16 cellular contexts compared by ENCODE assay signal in the genomic region with DNA sequence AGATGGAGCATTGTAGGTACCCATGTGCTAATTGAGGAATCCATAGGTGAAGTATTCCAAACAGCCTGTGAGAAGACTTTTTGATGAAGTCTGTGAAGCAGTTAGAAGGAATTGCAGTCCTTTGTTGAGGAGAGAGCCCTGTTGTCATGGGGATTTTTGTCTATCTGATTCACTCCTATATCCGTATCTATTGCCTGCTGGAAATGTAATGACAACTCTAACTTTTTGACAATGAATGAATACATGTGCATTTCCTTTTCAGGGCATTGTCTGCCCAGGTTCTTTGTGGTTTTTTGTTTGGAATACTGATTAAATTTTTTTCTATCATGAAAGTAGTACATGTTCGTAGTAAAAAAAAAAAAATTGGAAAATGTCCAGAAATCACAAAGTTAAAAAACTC. TPM values are rescaled to one million over a fixed set of nuclear protein-coding genes. Genes with fewer than 3 reads are reported as not detected.
DNase-seq lines count a peak whose midpoint lies in the region; ATAC-seq and TF ChIP-seq lines count a peak whose summit lies in the region.
"Had no signal": no experiment of that assay in that cellular context is flagged by ENCODE, and none has a peak within 500 bp of the region (broad histone marks: within the 10 kb centered on the region; RNA-seq: fewer than 3 reads in every experiment).

No MANE protein-coding gene starts in this region.

- H3K4me3 ChIP-seq in mammary epithelial cell (replicated peaks in 1 of 3; ENCODE audit: insufficient read depth in 1 of 3, low read depth in 2 of 3, low read length in 3 of 3), result no peak overlapping the region
- H3K4me3 ChIP-seq in breast epithelium, result no peak overlapping the region
- H3K4me3 ChIP-seq: HAP-1 had no signal

- no peaks in the 10 kb centered on the region for H3K27me3 ChIP-seq in mammary epithelial cell (ENCODE audit: insufficient read depth, low read length)
- no peaks in the 10 kb centered on the region for H3K27me3 ChIP-seq in breast epithelium

- no TSS peak for BruUV-seq in mammary epithelial cell (replicated peaks; lab: Mats Ljungman, UMichigan)

- H3K4me2 ChIP-seq in mammary epithelial cell (ENCODE audit: insufficient read depth, low read depth, low read length), result no peak overlapping the region

- intact Hi-C loops in mammary epithelial cell (cut with micrococcal nuclease) (no loop called here), breast epithelium (cut with DNase I; ENCODE audit: low total_unique reads) (no loop called here)

- CTCF ChIA-PET in mammary epithelial cell (lab: Charles Lee; ENCODE audit: low non-redundant PET), result no interaction called here

- H3K9ac ChIP-seq in mammary epithelial cell (ENCODE audit: insufficient read depth, low read length), result no peak overlapping the region

- peaks cover 2% of the 10 kb centered on the region for H3K9me3 ChIP-seq in mammary epithelial cell (replicated peaks; ENCODE audit: insufficient read depth, low read length)
- peaks cover 0 to 40% of the 10 kb centered on the region in 2 donors for H3K9me3 ChIP-seq in breast epithelium
- H3K9me3 ChIP-seq: HAP-1 had no signal

- no peaks in the 10 kb centered on the region for H4K20me1 ChIP-seq in mammary epithelial cell (ENCODE audit: insufficient read depth, low read length)

- H3K4me1 ChIP-seq in mammary epithelial cell (ENCODE audit: insufficient read depth, low read length) (no peaks in the 10 kb centered on the region), breast epithelium (no peaks in the 10 kb centered on the region)
- H3K4me1 ChIP-seq: HAP-1 had no signal

- no peak for TF ChIP-seq POLR2A in breast epithelium (IDR thresholded peaks at IDR 0.05)

- H2AFZ ChIP-seq in mammary epithelial cell (ENCODE audit: low read depth, low read length), result no peak overlapping the region

- H3K36me3 ChIP-seq in mammary epithelial cell (ENCODE audit: insufficient read depth, low read length), result no peaks in the 10 kb centered on the region
- H3K36me3 ChIP-seq in breast epithelium, result no peaks in the 10 kb centered on the region
- H3K36me3 ChIP-seq: HAP-1 had no signal

- peak; percentile 16 for DNase-seq in mammary epithelial cell
- no peak for DNase-seq in breast epithelium (ENCODE audit: low spot score in 2 of 2)
- peak; percentile 89 to 92 for DNase-seq in dermis microvascular lymphatic vessel endothelial cell (ENCODE audit: low read depth in 2 of 2)
- peak; percentile 51 for DNase-seq in kidney tubule cell (ENCODE audit: low spot score)
- no peak for DNase-seq in HCEC 1CT
- no peak for DNase-seq in middle frontal gyrus (ENCODE audit: extremely low spot score, low spot score)
- DNase-seq: CD8-positive, alpha-beta T cell; COR-L47; DMS153; DMS79 treated with DMSO at 0.1 percent for 48 hours; GDM1; HFFc6 had no signal

- WGBS in mammary epithelial cell (ENCODE audit: low coverage, missing lambda C conversion rate), result 0% methylated on average over 2 of the region's 2 CpGs

- dilution Hi-C loops in mammary epithelial cell (cut with HindIII; ENCODE audit: low sequenced_read_pairs), result no loop called here

- no peak for TF ChIP-seq CTCF in mammary epithelial cell (conservative IDR thresholded peaks at IDR 0.05 in 1 of 2, IDR thresholded peaks at IDR 0.05 in 1 of 2; ENCODE audit: extremely low read depth in 1 of 2, insufficient read depth in 1 of 2, low read depth in 1 of 2, low read length in 2 of 2)
- no peak for TF ChIP-seq CTCF in breast epithelium (IDR thresholded peaks at IDR 0.05)

- H3K27ac ChIP-seq in mammary epithelial cell (ENCODE audit: insufficient read depth, low read depth, low read length) (no peak overlapping the region), breast epithelium (no peak overlapping the region)
- H3K27ac ChIP-seq: 22Rv1 had no signal

- no peaks in the 10 kb centered on the region for H3K79me2 ChIP-seq in mammary epithelial cell (ENCODE audit: insufficient read depth, low read length)

- ATAC-seq in GM19397 (IDR thresholded peaks at IDR 0.05; ENCODE audit: unreplicated experiment) (no peak), HG03520 (IDR thresholded peaks at IDR 0.05; ENCODE audit: unreplicated experiment) (no peak)
- ATAC-seq: CD8-positive, alpha-beta T cell had no signal

- in situ Hi-C loops in mammary epithelial cell (cut with MboI; ENCODE audit: low sequenced_read_pairs in 2 of 2), result no loop called here

RNA-seq across cellular contexts. Expression of a gene that starts 31.1 kb away (rescaled TPM):
- total RNA-seq in mammary epithelial cell (1 to 10 TPM in 1 of 2 donors, under 1 TPM in 1; 0.17 to 2.1 TPM), breast epithelium (1 to 10 TPM; 2.2 to 5.0 (median 4.6) TPM), dermis microvascular lymphatic vessel endothelial cell (22.5 and 23.1 TPM in 2 replicates)
- polyA plus RNA-seq in mammary epithelial cell, result 2.0 TPM
- polyA minus RNA-seq in mammary epithelial cell, result 2.7 TPM
- total RNA-seq: CD8-positive, alpha-beta T cell had no signal

Comparison
In these comparisons a context has a peak if more than half of its experiments do, and no peak if none do; other contexts are left out.
1. DNase-seq: peak in mammary epithelial cell (single experiment), dermis microvascular lymphatic vessel endothelial cell (2 of 2) and kidney tubule cell (single experiment); none in breast epithelium (0 of 2), HCEC 1CT (single experiment) and middle frontal gyrus (single experiment).